ENCODE assay signal across 25 cellular contexts in genomic region chr13:42361701-42362100, GRCh38.
"Had no signal": no experiment of that assay in that cellular context is flagged by ENCODE, and none has a peak within 500 bp of the region (broad histone marks: within the 10 kb centered on the region; RNA-seq: fewer than 3 reads in every experiment).

No MANE protein-coding gene starts in this region.

- H3K4me1 ChIP-seq: esophagus squamous epithelium, left lung, lower lobe of right lung, right atrium auricular region, spleen, uterus had no signal

- DNase-seq: activated CD4-positive, alpha-beta T cell treated with anti-CD3 and anti-CD28 coated beads for 1 hour; activated CD4-positive, alpha-beta T cell treated with anti-CD3 and anti-CD28 coated beads, Interleukin-2, amount 50 U/mL, for 1 hour; activated CD8-positive, alpha-beta memory T cell treated with anti-CD3 and anti-CD28 coated beads, Interleukin-2, amount 10 ng/mL, durations not matched to agents 7 days and 5 days; activated CD8-positive, alpha-beta T cell treated with anti-CD3 and anti-CD28 coated beads, Interleukin-2, amount 10 ng/mL, durations not matched to agents 7 days and 5 days; activated naive CD8-positive, alpha-beta T cell treated with anti-CD3 and anti-CD28 coated beads, Interleukin-2, amount 50 U/mL, for 24 hours; activated T-cell treated with anti-CD3 and anti-CD28 coated beads, Interleukin-2, amount 50 U/mL, for 48 hours; amygdala; caudate nucleus; endodermal cell; esophagus squamous epithelium; foreskin melanocyte; left lung; lower lobe of right lung; mesendoderm; spleen; stimulated activated CD4-positive, alpha-beta T cell treated with anti-CD3 and anti-CD28 coated beads, Interleukin-2, amount 100 ng/mL, for 48 hours; stimulated activated naive CD8-positive, alpha-beta T cell treated with anti-CD3 and anti-CD28 coated beads, Interleukin-15, Interleukin-2, amounts not matched to agents 100 U/mL and 50 U/mL, for 24 hours; T1000; trophoblast cell; uterus had no signal

- H3K27ac ChIP-seq: esophagus squamous epithelium, left lung, lower lobe of right lung, right atrium auricular region, spleen, thoracic aorta, uterus had no signal

- H3K9me3 ChIP-seq: esophagus squamous epithelium, left lung, lower lobe of right lung, right atrium auricular region, spleen, thoracic aorta, uterus had no signal

- H3K27me3 ChIP-seq: left lung, right atrium auricular region, spleen, uterus had no signal

- H3K36me3 ChIP-seq: esophagus squamous epithelium, left lung, lower lobe of right lung, right atrium auricular region, spleen, thoracic aorta, uterus had no signal

- ATAC-seq: activated CD8-positive, alpha-beta memory T cell treated with anti-CD3 and anti-CD28 coated beads, Interleukin-2, amount 10 ng/mL, durations not matched to agents 7 days and 5 days; activated CD8-positive, alpha-beta T cell treated with anti-CD3 and anti-CD28 coated beads, Interleukin-2, amount 10 ng/mL, durations not matched to agents 7 days and 5 days; activated naive CD8-positive, alpha-beta T cell treated with anti-CD3 and anti-CD28 coated beads, Interleukin-2, amount 50 U/mL, for 24 hours; left lung; lower lobe of right lung; natural killer cell treated with Interleukin-12 subunit alpha and Interleukin-12 subunit beta and Interleukin-15 and Interleukin-18, amount 100 ng/mL, for 72 hours; stimulated activated naive CD8-positive, alpha-beta T cell treated with anti-CD3 and anti-CD28 coated beads, Interleukin-15, Interleukin-2, amounts not matched to agents 100 U/mL and 50 U/mL, for 24 hours; WTC11 had no signal

- FAIRE-seq: islet of Langerhans had no signal

- H3K4me3 ChIP-seq: esophagus squamous epithelium, left lung, lower lobe of right lung, right atrium auricular region, spleen, thoracic aorta, uterus had no signal
